ENCODE assay signal across 8 cellular contexts in genomic region chr17:58084317-58084981, GRCh38. TPM values are rescaled to one million over a fixed set of nuclear protein-coding genes. Genes with fewer than 3 reads are reported as not detected.
DNase-seq lines count a peak whose midpoint lies in the region; ATAC-seq and TF ChIP-seq lines count a peak whose summit lies in the region.

No MANE protein-coding gene starts in this region.

- peak overlapping the region; percentile 91 for H3K4me3 ChIP-seq in GM12864 (ENCODE audit: low read depth, low read length)

- no peaks in the 10 kb centered on the region for H3K27me3 Mint-ChIP-seq in central memory CD8-positive, alpha-beta T cell

- peak overlapping the region; percentile 61 for H3K27ac Mint-ChIP-seq in central memory CD8-positive, alpha-beta T cell (ENCODE audit: low read depth)

- H3K36me3 Mint-ChIP-seq in central memory CD8-positive, alpha-beta T cell (ENCODE audit: insufficient read depth): peaks cover 35% of the 10 kb centered on the region

- peaks cover 43% of the 10 kb centered on the region for H3K4me1 Mint-ChIP-seq in central memory CD8-positive, alpha-beta T cell

- no peaks in the 10 kb centered on the region for H3K9me3 Mint-ChIP-seq in central memory CD8-positive, alpha-beta T cell

- H3K4me3 Mint-ChIP-seq in central memory CD8-positive, alpha-beta T cell: peak overlapping the region; percentile 81

- peak; percentile 51 for TF ChIP-seq CTCF in GM12864 (IDR thresholded peaks at IDR 0.05; ENCODE audit: low read depth, low read length, missing control alignments)
- TF ChIP-seq CTCF in LNCAP (IDR thresholded peaks at IDR 0.05): peak; percentile 27; the same call in 1 of the 2 replicates

- DNase-seq in GM12864 (ENCODE audit: low read depth): peak; percentile 36
- peak; percentile 32 for DNase-seq in T-helper 9 cell
- DNase-seq in central memory CD8-positive, alpha-beta T cell (ENCODE audit: low spot score in 2 of 2): peak in 1 of 2 donors; percentile 23
- DNase-seq in left lobe of liver (ENCODE audit: low spot score): peak; percentile 78
- peak; percentile 6 for DNase-seq in stimulated activated CD8-positive, alpha-beta memory T cell treated with anti-CD3 and anti-CD28 coated beads, Interleukin-12 subunit alpha, Interleukin-12 subunit beta, amount 100 ng/mL, for 1 hour (ENCODE audit: low read depth)
- no peak for DNase-seq in superior temporal gyrus (ENCODE audit: extremely low spot score)
- no peak for DNase-seq in T1000 (lab: John Stamatoyannopoulos, UW)

- ATAC-seq in central memory CD8-positive, alpha-beta T cell (replicated peaks; ENCODE audit: extremely low read depth, poor library complexity, severe bottlenecking): peak; percentile 37
- ATAC-seq in left lobe of liver: peak; percentile 60

RNA-seq across cellular contexts. Expression of gene DYNLL2, which starts 1.2 kb away (rescaled TPM):
- total RNA-seq in left lobe of liver: 24.4 TPM

Comparison
In these comparisons a context has a peak if more than half of its experiments do, and no peak if none do; other contexts are left out.
1. DNase-seq: peak in GM12864 (single experiment), T-helper 9 cell (single experiment), left lobe of liver (single experiment) and stimulated activated CD8-positive, alpha-beta memory T cell treated with anti-CD3 and anti-CD28 coated beads, Interleukin-12 subunit alpha, Interleukin-12 subunit beta, amount 100 ng/mL, for 1 hour (single experiment); none in superior temporal gyrus (single experiment) and T1000 (single experiment).